In genomic region chr2:149715005-149715592, GRCh38 we compare ENCODE assay signal across 8 cellular contexts.
DNase-seq lines count a peak whose midpoint lies in the region; ATAC-seq and TF ChIP-seq lines count a peak whose summit lies in the region.

No MANE protein-coding gene starts in this region.

- peak; percentile 43 for DNase-seq in Daoy (ENCODE audit: low read depth)
- peak; percentile 36 for DNase-seq in NCI-H1694 treated with DMSO at 0.1 percent for 48 hours (lab: John Stamatoyannopoulos, UW)
- DNase-seq in epithelial cell of esophagus (ENCODE audit: low read depth): peak; percentile 60
- no peak for DNase-seq in type B pancreatic cell (ENCODE audit: extremely low spot score, unreplicated experiment)
- no peak for DNase-seq in foreskin melanocyte
- DNase-seq in effector memory CD8-positive, alpha-beta T cell: no peak
- DNase-seq in NCI-H1092 treated with DMSO at 0.1 percent for 48 hours (lab: John Stamatoyannopoulos, UW): no peak

- no peak overlapping the region for H3K4me3 Mint-ChIP-seq in type B pancreatic cell
- H3K4me3 Mint-ChIP-seq in effector memory CD8-positive, alpha-beta T cell: no peak overlapping the region

- no peaks in the 10 kb centered on the region for H3K27me3 Mint-ChIP-seq in type B pancreatic cell
- no peaks in the 10 kb centered on the region for H3K27me3 Mint-ChIP-seq in effector memory CD8-positive, alpha-beta T cell

- peak; percentile 83 for TF ChIP-seq CTCF in epithelial cell of esophagus (IDR thresholded peaks at IDR 0.05; ENCODE audit: insufficient read depth, low read depth, low read length, missing control alignments)
- TF ChIP-seq CTCF in type B pancreatic cell (conservative IDR thresholded peaks at IDR 0.05): peak; percentile 76

- H3K36me3 Mint-ChIP-seq in type B pancreatic cell: no peaks in the 10 kb centered on the region
- no peaks in the 10 kb centered on the region for H3K36me3 Mint-ChIP-seq in effector memory CD8-positive, alpha-beta T cell (ENCODE audit: insufficient read depth)

- no peaks in the 10 kb centered on the region for H3K9me3 Mint-ChIP-seq in type B pancreatic cell
- peaks cover 0 to 2% of the 10 kb centered on the region in 2 donors for H3K9me3 Mint-ChIP-seq in effector memory CD8-positive, alpha-beta T cell

- H3K27ac Mint-ChIP-seq in type B pancreatic cell: no peak overlapping the region
- no peak overlapping the region for H3K27ac Mint-ChIP-seq in effector memory CD8-positive, alpha-beta T cell

- peak; percentile 66 for ATAC-seq in GM21619 (IDR thresholded peaks at IDR 0.05; ENCODE audit: unreplicated experiment)
- no peak for ATAC-seq in effector memory CD8-positive, alpha-beta T cell (replicated peaks)

- H3K4me3 ChIP-seq in epithelial cell of esophagus (ENCODE audit: low read length): no peak overlapping the region

- no peaks in the 10 kb centered on the region for H3K4me1 Mint-ChIP-seq in type B pancreatic cell (ENCODE audit: unreplicated experiment)
- no peaks in the 10 kb centered on the region for H3K4me1 Mint-ChIP-seq in effector memory CD8-positive, alpha-beta T cell (ENCODE audit: low read depth in 2 of 2)

Comparison
In these comparisons a context has a peak if more than half of its experiments do, and no peak if none do; other contexts are left out.
1. DNase-seq: peak in Daoy (single experiment), NCI-H1694 treated with DMSO at 0.1 percent for 48 hours (single experiment) and epithelial cell of esophagus (single experiment); none in type B pancreatic cell (single experiment), foreskin melanocyte (single experiment), effector memory CD8-positive, alpha-beta T cell (0 of 3) and NCI-H1092 treated with DMSO at 0.1 percent for 48 hours (single experiment).